Comparison of ENCODE assay signal across 16 cellular contexts in the genomic region with DNA sequence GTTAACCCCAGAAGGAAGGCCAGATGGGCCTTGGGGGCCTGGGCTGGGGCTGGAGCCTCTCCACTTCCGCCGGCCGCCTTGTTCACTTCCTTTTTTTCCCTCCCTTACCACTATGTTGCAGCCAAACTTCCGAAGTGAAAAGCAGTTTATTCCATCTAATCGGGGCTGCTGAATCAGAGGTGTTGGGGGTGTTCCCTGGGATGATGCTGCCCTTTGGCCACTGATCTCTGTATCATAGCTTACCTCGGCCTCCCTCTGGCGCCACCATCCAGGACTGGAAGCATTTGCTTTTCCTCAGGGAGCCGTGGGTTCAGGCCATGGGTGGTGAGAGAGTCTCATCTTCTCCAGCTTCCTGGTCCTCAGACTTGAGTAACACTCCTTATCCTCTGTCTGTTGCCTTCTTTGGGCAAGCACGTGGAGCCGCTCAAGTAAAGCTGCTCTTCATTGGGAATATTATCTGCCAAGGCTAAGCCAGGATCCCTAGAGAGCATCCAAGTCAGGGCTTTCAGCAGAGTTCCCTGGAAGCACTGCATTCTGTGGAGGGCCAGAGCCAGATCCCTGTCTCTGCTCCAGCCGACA. TPM values are rescaled to one million over a fixed set of nuclear protein-coding genes. Genes with fewer than 3 reads are reported as not detected.
A peak's percentile ranks its signal among the peaks of the same experiment; 100 is the strongest.
DNase-seq lines count a peak whose midpoint lies in the region; ATAC-seq and TF ChIP-seq lines count a peak whose summit lies in the region.
"Had no signal": no experiment of that assay in that cellular context is flagged by ENCODE, and none has a peak within 500 bp of the region (broad histone marks: within the 10 kb centered on the region; RNA-seq: fewer than 3 reads in every experiment).

No MANE protein-coding gene starts in this region.

- peaks cover 23% of the 10 kb centered on the region for H3K79me2 ChIP-seq in GM23338 (replicated peaks; ENCODE audit: insufficient read depth)
- no peaks in the 10 kb centered on the region for H3K79me2 ChIP-seq in OCI-LY7 (ENCODE audit: insufficient read depth, low read depth, low read length)

- no peaks in the 10 kb centered on the region for H3K36me3 ChIP-seq in GM23338 (ENCODE audit: insufficient read depth)
- H3K36me3 ChIP-seq in right atrium auricular region, result no peaks in the 10 kb centered on the region
- no peaks in the 10 kb centered on the region for H3K36me3 ChIP-seq in skeletal muscle tissue (ENCODE audit: control insufficient read depth in 3 of 3, insufficient read depth in 3 of 3, low read length in 3 of 3)
- no peaks in the 10 kb centered on the region for H3K36me3 ChIP-seq in OCI-LY7 (ENCODE audit: insufficient read depth, low read length)

- no peak overlapping the region for H3K9ac ChIP-seq in skeletal muscle tissue (ENCODE audit: low read depth in 1 of 3, low read length in 3 of 3)

- peak in 1 of 2 experiments; percentile 54; a peak in 2 of 4 replicates for TF ChIP-seq CTCF in GM23338 (conservative IDR thresholded peaks at IDR 0.05; ENCODE audit: low read depth in 2 of 2)
- no peak for TF ChIP-seq CTCF in WTC11 (IDR thresholded peaks at IDR 0.05)
- no peak for TF ChIP-seq CTCF in right atrium auricular region (IDR thresholded peaks at IDR 0.05)
- no peak for TF ChIP-seq CTCF in OCI-LY7 (conservative IDR thresholded peaks at IDR 0.05; ENCODE audit: low read length)

- POLR2A ChIA-PET in WTC11 (lab: Charles Lee), result no interaction called here
- POLR2A ChIA-PET in OCI-LY7 (lab: Charles Lee), result no interaction called here

- H3K27ac Mint-ChIP-seq in GM23338 (0 out of 2 replicates have a peak overlapping the region, but pooled peaks have one; percentile 21), WTC11 (no peak overlapping the region)
- H3K27ac Mint-ChIP-seq in activated T-cell treated with anti-CD3 and anti-CD28 coated beads, Interleukin-2, amount 50 U/mL, for 24 hours, result no peak overlapping the region
- H3K27ac Mint-ChIP-seq: activated naive CD8-positive, alpha-beta T cell treated with anti-CD3 and anti-CD28 coated beads, Interleukin-2, amount 10 ng/mL, durations not matched to agents 7 days and 5 days; stimulated activated naive CD8-positive, alpha-beta T cell treated with anti-CD3 and anti-CD28 coated beads, Interleukin-15, Interleukin-2, amounts not matched to agents 100 ng/mL and 50 ng/mL, for 24 hours had no signal

- peak; percentile 41 for ATAC-seq in GM23338
- peak; percentile 63 for ATAC-seq in WTC11
- ATAC-seq: left lobe of liver had no signal

- H3K4me1 Mint-ChIP-seq in GM23338, result peaks cover 40% of the 10 kb centered on the region
- H3K4me1 Mint-ChIP-seq in WTC11, result peaks cover 48% of the 10 kb centered on the region
- H3K4me1 Mint-ChIP-seq in activated T-cell treated with anti-CD3 and anti-CD28 coated beads, Interleukin-2, amount 50 U/mL, for 24 hours (ENCODE audit: low read depth), result peaks cover 28% of the 10 kb centered on the region

- BruUV-seq in OCI-LY7 (replicated peaks; lab: Mats Ljungman, UMichigan), result no TSS peak

- H3K27me3 ChIP-seq in GM23338 (ENCODE audit: insufficient read depth) (no peaks in the 10 kb centered on the region), right atrium auricular region (no peaks in the 10 kb centered on the region), skeletal muscle tissue (ENCODE audit: control insufficient read depth in 3 of 3, insufficient read depth in 3 of 3, low read length in 3 of 3) (no peaks in the 10 kb centered on the region)

- H3K4me3 ChIP-seq in GM23338, result no peak overlapping the region
- H3K4me3 ChIP-seq in right atrium auricular region, result no peak overlapping the region
- H3K4me3 ChIP-seq in skeletal muscle tissue (ENCODE audit: low read length in 3 of 3), result no peak overlapping the region
- no peak overlapping the region for H3K4me3 ChIP-seq in OCI-LY7 (ENCODE audit: low read depth, low read length, poor library complexity, severe bottlenecking)

- H3K4me3 Mint-ChIP-seq in GM23338, result no peak overlapping the region
- no peak overlapping the region for H3K4me3 Mint-ChIP-seq in WTC11
- no peak overlapping the region for H3K4me3 Mint-ChIP-seq in activated T-cell treated with anti-CD3 and anti-CD28 coated beads, Interleukin-2, amount 50 U/mL, for 24 hours
- H3K4me3 Mint-ChIP-seq: activated naive CD8-positive, alpha-beta T cell treated with anti-CD3 and anti-CD28 coated beads, Interleukin-2, amount 10 ng/mL, durations not matched to agents 7 days and 5 days; CD4-positive, CD25-positive, alpha-beta regulatory T cell; stimulated activated naive CD8-positive, alpha-beta T cell treated with anti-CD3 and anti-CD28 coated beads, Interleukin-15, Interleukin-2, amounts not matched to agents 100 ng/mL and 50 ng/mL, for 24 hours had no signal

- H3K27ac ChIP-seq in GM23338 (ENCODE audit: low read depth) (no peak overlapping the region), right atrium auricular region (peak overlapping the region; percentile 8 to 61), skeletal muscle tissue (ENCODE audit: low read depth, low read length) (peak overlapping the region; percentile 49), OCI-LY7 (ENCODE audit: low read depth, low read length, poor library complexity, severe bottlenecking) (no peak overlapping the region)

- intact Hi-C loops in OCI-LY7 (cut with micrococcal nuclease; ENCODE audit: unreplicated experiment), result loop anchor here (5.0 kb wide), 1 partner anchor 198 kb away; a partner anchor contains a TSS

- CTCF ChIA-PET in WTC11 (lab: Charles Lee) (interaction anchor here (1.1 to 2.7 kb wide), 4 partner anchors 14 to 62 kb away, joined by 3 to 15 read pairs (median 4); a partner anchor contains a TSS), OCI-LY7 (lab: Charles Lee; ENCODE audit: unreplicated experiment) (no interaction called here)

- H3K36me3 Mint-ChIP-seq in GM23338 (ENCODE audit: low read depth) (no peaks in the 10 kb centered on the region), WTC11 (no peaks in the 10 kb centered on the region)
- peaks cover 17% of the 10 kb centered on the region for H3K36me3 Mint-ChIP-seq in activated T-cell treated with anti-CD3 and anti-CD28 coated beads, Interleukin-2, amount 50 U/mL, for 24 hours (ENCODE audit: low read depth)

- H3K9me3 Mint-ChIP-seq in GM23338 (no peaks in the 10 kb centered on the region), WTC11 (no peaks in the 10 kb centered on the region)
- H3K9me3 Mint-ChIP-seq in activated T-cell treated with anti-CD3 and anti-CD28 coated beads, Interleukin-2, amount 50 U/mL, for 24 hours, result no peaks in the 10 kb centered on the region
- H3K9me3 Mint-ChIP-seq: activated naive CD8-positive, alpha-beta T cell treated with anti-CD3 and anti-CD28 coated beads, Interleukin-2, amount 10 ng/mL, durations not matched to agents 7 days and 5 days; CD4-positive, CD25-positive, alpha-beta regulatory T cell; stimulated activated naive CD8-positive, alpha-beta T cell treated with anti-CD3 and anti-CD28 coated beads, Interleukin-15, Interleukin-2, amounts not matched to agents 100 ng/mL and 50 ng/mL, for 24 hours had no signal

- H3K9me3 ChIP-seq in right atrium auricular region, result no peaks in the 10 kb centered on the region
- H3K9me3 ChIP-seq in skeletal muscle tissue (ENCODE audit: control insufficient read depth in 3 of 3, low read length in 3 of 3), result no peaks in the 10 kb centered on the region
- H3K9me3 ChIP-seq in OCI-LY7 (ENCODE audit: low read length), result no peaks in the 10 kb centered on the region

- 0 out of 2 replicates have a peak overlapping the region, but pooled peaks have one; percentile 5 for H3K4me2 ChIP-seq in GM23338
- no peak overlapping the region for H3K4me2 ChIP-seq in OCI-LY7 (ENCODE audit: low read length)

- H2AFZ ChIP-seq in GM23338 (no peak overlapping the region), OCI-LY7 (ENCODE audit: low read length) (no peak overlapping the region)

- H4K20me1 ChIP-seq in GM23338 (replicated peaks; ENCODE audit: insufficient read depth), result no peaks in the 10 kb centered on the region; the same call in 1 of the 2 replicates
- peaks cover 3% of the 10 kb centered on the region; the same call in 1 of the 2 replicates for H4K20me1 ChIP-seq in OCI-LY7 (ENCODE audit: insufficient read depth, low read length)

- H3K27me3 Mint-ChIP-seq in GM23338 (ENCODE audit: insufficient read depth, low read depth, poor library complexity), result peaks cover 7% of the 10 kb centered on the region
- H3K27me3 Mint-ChIP-seq in WTC11 (ENCODE audit: low read depth), result no peaks in the 10 kb centered on the region
- H3K27me3 Mint-ChIP-seq in activated T-cell treated with anti-CD3 and anti-CD28 coated beads, Interleukin-2, amount 50 U/mL, for 24 hours, result no peaks in the 10 kb centered on the region
- H3K27me3 Mint-ChIP-seq: activated naive CD8-positive, alpha-beta T cell treated with anti-CD3 and anti-CD28 coated beads, Interleukin-2, amount 10 ng/mL, durations not matched to agents 7 days and 5 days; CD4-positive, CD25-positive, alpha-beta regulatory T cell; stimulated activated naive CD8-positive, alpha-beta T cell treated with anti-CD3 and anti-CD28 coated beads, Interleukin-15, Interleukin-2, amounts not matched to agents 100 ng/mL and 50 ng/mL, for 24 hours had no signal

- DNase-seq in GM23338 (ENCODE audit: low spot score), result no peak
- no peak for DNase-seq in WTC11 (ENCODE audit: low spot score)
- no peak for DNase-seq in right atrium auricular region (ENCODE audit: low spot score)
- no peak for DNase-seq in OCI-LY7 (ENCODE audit: low spot score)
- DNase-seq in NCI-H1694 (lab: John Stamatoyannopoulos, UW), result no peak
- no peak for DNase-seq in activated T-cell treated with anti-CD3 and anti-CD28 coated beads, Interleukin-2, amount 50 U/mL, for 24 hours
- no peak for DNase-seq in DMS153 treated with DMSO at 0.1 percent for 48 hours (lab: John Stamatoyannopoulos, UW; ENCODE audit: unreplicated experiment)
- DNase-seq: activated naive CD8-positive, alpha-beta T cell treated with anti-CD3 and anti-CD28 coated beads, Interleukin-2, amount 10 ng/mL, durations not matched to agents 7 days and 5 days; CD4-positive, CD25-positive, alpha-beta regulatory T cell; dermis blood vessel endothelial cell; NCI-H226; posterior cingulate gyrus; T1000 had no signal

- no peaks in the 10 kb centered on the region for H3F3A ChIP-seq in GM23338 (replicated peaks; ENCODE audit: low read depth)

- H3K9me2 ChIP-seq in GM23338 (ENCODE audit: insufficient read depth) (0 out of 2 replicates have a peak, but pooled peaks cover 5% of the 10 kb centered on the region), OCI-LY7 (ENCODE audit: insufficient read depth, low read length) (no peaks in the 10 kb centered on the region)

- H3K4me1 ChIP-seq in GM23338 (ENCODE audit: insufficient read depth) (peaks cover 42% of the 10 kb centered on the region), right atrium auricular region (peaks cover 0 to 30% of the 10 kb centered on the region in 2 donors), skeletal muscle tissue (ENCODE audit: control insufficient read depth in 3 of 3, insufficient read depth in 3 of 3, low read length in 3 of 3) (peaks cover 2 to 14% (median 10%) of the 10 kb centered on the region in 3 donors), OCI-LY7 (ENCODE audit: insufficient read depth, low read length, poor library complexity, severe bottlenecking) (peaks cover 19% of the 10 kb centered on the region)

RNA-seq across cellular contexts. Expression of a gene that starts 39.6 kb away (rescaled TPM):
- total RNA-seq in GM23338 (2014; rRNA removed; shearing (Covaris generic)), result 7.9 and 9.8 TPM in 2 replicates
- polyA plus RNA-seq in GM23338 (2016; fragmentation: Nextera tagmentation; extraction: Ambion mirVana), result 6.5 and 9.1 TPM in 2 replicates
- total RNA-seq in WTC11 (2021) (7.4 to 9.9 TPM (median 8.4 TPM) in 3 replicates), right atrium auricular region (1 to 10 TPM; 1.1 to 2.0 TPM), skeletal muscle tissue (4.2 TPM), OCI-LY7 (2022) (8.7 and 9.2 TPM in 2 replicates)
- total RNA-seq in OCI-LY7 (2014; rRNA removed; shearing (Covaris generic)), result 3.4 and 4.1 TPM in 2 replicates

RNA-seq across cellular contexts. Expression of a gene that starts 40.7 kb away (rescaled TPM):
- 16.7 and 21.4 TPM in 2 replicates for total RNA-seq in GM23338 (2014; rRNA removed; shearing (Covaris generic))
- 13.4 and 13.5 TPM in 2 replicates for polyA plus RNA-seq in GM23338 (2016; fragmentation: Nextera tagmentation; extraction: Ambion mirVana)
- total RNA-seq in WTC11 (2021) (16.5 to 20.9 TPM (median 17.0 TPM) in 3 replicates), right atrium auricular region (10 to 100 TPM; 12.4 to 15.4 TPM), skeletal muscle tissue (4.2 TPM), OCI-LY7 (2022) (5.6 and 5.9 TPM in 2 replicates)
- total RNA-seq in OCI-LY7 (2014; rRNA removed; shearing (Covaris generic)), result 1.0 and 1.4 TPM in 2 replicates

Comparison
In these comparisons a context has a peak if more than half of its experiments do, and no peak if none do; other contexts are left out.
1. H3K27ac ChIP-seq: peak in right atrium auricular region (2 of 2) and skeletal muscle tissue (single experiment); none in GM23338 (single experiment) and OCI-LY7 (single experiment).